ENCODE assay signal across 8 cellular contexts in genomic region chr7:75639893-75640600, GRCh38.
A peak's percentile ranks its signal among the peaks of the same experiment; 100 is the strongest.
DNase-seq lines count a peak whose midpoint lies in the region; ATAC-seq and TF ChIP-seq lines count a peak whose summit lies in the region.

No MANE protein-coding gene starts in this region.

- H3K27me3 Mint-ChIP-seq in natural killer cell treated with Interleukin-12 subunit alpha and Interleukin-12 subunit beta and Interleukin-15 and Interleukin-18, amount 100 ng/mL, for 72 hours: no peaks in the 10 kb centered on the region

- peak overlapping the region; percentile 43 to 66 for H3K27ac Mint-ChIP-seq in natural killer cell treated with Interleukin-12 subunit alpha and Interleukin-12 subunit beta and Interleukin-15 and Interleukin-18, amount 100 ng/mL, for 72 hours

- TF ChIP-seq CTCF in coronary artery (IDR thresholded peaks at IDR 0.05): no peak

- ATAC-seq in natural killer cell treated with Interleukin-12 subunit alpha and Interleukin-12 subunit beta and Interleukin-15 and Interleukin-18, amount 100 ng/mL, for 72 hours: no peak

- peak overlapping the region; percentile 64 to 94 for H3K27ac ChIP-seq in coronary artery

- no peaks in the 10 kb centered on the region for H3K9me3 Mint-ChIP-seq in natural killer cell treated with Interleukin-12 subunit alpha and Interleukin-12 subunit beta and Interleukin-15 and Interleukin-18, amount 100 ng/mL, for 72 hours

- peak; percentile 15 for DNase-seq in COLO668 (lab: John Stamatoyannopoulos, UW; ENCODE audit: unreplicated experiment)
- DNase-seq in NCI-H146 treated with DMSO at 0.1 percent for 48 hours (lab: John Stamatoyannopoulos, UW; ENCODE audit: unreplicated experiment): peak; percentile 30
- DNase-seq in coronary artery (ENCODE audit: low spot score): no peak
- DNase-seq in natural killer cell treated with Interleukin-12 subunit alpha and Interleukin-12 subunit beta and Interleukin-15 and Interleukin-18, amount 100 ng/mL, for 72 hours (ENCODE audit: low spot score): no peak
- no peak for DNase-seq in MV-4-11 (lab: John Stamatoyannopoulos, UW)
- no peak for DNase-seq in retina
- no peak for DNase-seq in LoVo (ENCODE audit: low spot score)
- DNase-seq in NK-92 (lab: John Stamatoyannopoulos, UW; ENCODE audit: unreplicated experiment): no peak

- H3K36me3 Mint-ChIP-seq in natural killer cell treated with Interleukin-12 subunit alpha and Interleukin-12 subunit beta and Interleukin-15 and Interleukin-18, amount 100 ng/mL, for 72 hours: no peaks in the 10 kb centered on the region

- H3K4me3 Mint-ChIP-seq in natural killer cell treated with Interleukin-12 subunit alpha and Interleukin-12 subunit beta and Interleukin-15 and Interleukin-18, amount 100 ng/mL, for 72 hours: peak overlapping the region; percentile 79

- H3K4me3 ChIP-seq in coronary artery: peak overlapping the region; percentile 94

- H3K4me1 Mint-ChIP-seq in natural killer cell treated with Interleukin-12 subunit alpha and Interleukin-12 subunit beta and Interleukin-15 and Interleukin-18, amount 100 ng/mL, for 72 hours (ENCODE audit: low read depth in 2 of 2): peaks cover 15 to 16% of the 10 kb centered on the region in 2 donors

Comparison
In these comparisons a context has a peak if more than half of its experiments do, and no peak if none do; other contexts are left out.
1. DNase-seq: peak in COLO668 (single experiment) and NCI-H146 treated with DMSO at 0.1 percent for 48 hours (single experiment); none in coronary artery (single experiment), natural killer cell treated with Interleukin-12 subunit alpha and Interleukin-12 subunit beta and Interleukin-15 and Interleukin-18, amount 100 ng/mL, for 72 hours (single experiment), MV-4-11 (single experiment), retina (single experiment), LoVo (single experiment) and NK-92 (single experiment).